In genomic region chr1:154819628-154820590, GRCh38 we compare ENCODE assay signal across 8 cellular contexts. TPM values are rescaled to one million over a fixed set of nuclear protein-coding genes. Genes with fewer than 3 reads are reported as not detected.
DNase-seq lines count a peak whose midpoint lies in the region; ATAC-seq, FAIRE-seq and TF ChIP-seq lines count a peak whose summit lies in the region.

No MANE protein-coding gene starts in this region.

- H3K9ac ChIP-seq in K562 (ENCODE audit: insufficient read depth in 1 of 2, low read depth in 2 of 2, low read length in 2 of 2) (no peak overlapping the region), liver (ENCODE audit: low read depth in 1 of 2, low read length in 2 of 2) (no peak overlapping the region)

- TF ChIP-seq EP300 in K562 (IDR thresholded peaks at IDR 0.05; ENCODE audit: low read length): no peak

- H3K4me3 ChIP-seq in K562: no peak overlapping the region
- H3K4me3 ChIP-seq in liver (ENCODE audit: low read depth in 1 of 3, low read length in 3 of 3): no peak overlapping the region

- peak; percentile 46 for FAIRE-seq in K562 (lab: Jason Lieb, UNC)

- DNase-seq in NCI-H748 (lab: John Stamatoyannopoulos, UW; ENCODE audit: unreplicated experiment) (peak; percentile 20), NCI-H748 treated with DMSO at 0.1 percent for 48 hours (lab: John Stamatoyannopoulos, UW) (no peak), NCI-H226 (peak; percentile 14), K562 (ENCODE audit: extremely low read depth in 1 of 4, low spot score in 3 of 4) (peak; percentile 22 to 66 (median 54)), NCI-H187 (lab: John Stamatoyannopoulos, UW) (no peak)

- H3K79me2 ChIP-seq in K562 (ENCODE audit: control insufficient read depth, insufficient read depth, low read length): no peaks in the 10 kb centered on the region

- peak; percentile 93 for ATAC-seq in K562
- no peak for ATAC-seq in GM21423 (IDR thresholded peaks at IDR 0.05; ENCODE audit: unreplicated experiment)
- ATAC-seq in GM21825 (IDR thresholded peaks at IDR 0.05; ENCODE audit: unreplicated experiment): no peak

- TF ChIP-seq CTCF in K562 (IDR thresholded peaks at IDR 0.05 in 2 of 3, conservative IDR thresholded peaks at IDR 0.05 in 1 of 3; ENCODE audit: insufficient read depth in 2 of 3, low read depth in 1 of 3, low read length in 3 of 3) (peak; percentile 46 to 62 (median 48)), liver (IDR thresholded peaks at IDR 0.05; ENCODE audit: low read depth, low read length, missing input control) (peak; percentile 45)

- H3K27me3 ChIP-seq in K562 (ENCODE audit: control insufficient read depth in 2 of 2, insufficient read depth in 2 of 2, low read length in 2 of 2) (peaks cover 24 to 83% of the 10 kb centered on the region in 2 experiments; a peak in 4 of 5 replicates), liver (ENCODE audit: control insufficient read depth in 4 of 4, insufficient read depth in 4 of 4, low read length in 3 of 4) (no peaks in the 10 kb centered on the region)

- no peak for TF ChIP-seq POLR2A in K562 (conservative IDR thresholded peaks at IDR 0.05)

- intact Hi-C loops in K562 (cut with micrococcal nuclease): no loop called here

- H3K36me3 ChIP-seq in K562 (ENCODE audit: control insufficient read depth, insufficient read depth, low read length): no peaks in the 10 kb centered on the region
- H3K36me3 ChIP-seq in liver (ENCODE audit: control insufficient read depth in 4 of 4, insufficient read depth in 3 of 4, low read depth in 1 of 4, low read length in 3 of 4): no peaks in the 10 kb centered on the region

- H3K4me1 ChIP-seq in K562 (replicated peaks in 1 of 2; ENCODE audit: control insufficient read depth in 2 of 2, insufficient read depth in 2 of 2, low read length in 2 of 2): no peaks in the 10 kb centered on the region
- no peaks in the 10 kb centered on the region for H3K4me1 ChIP-seq in liver (ENCODE audit: control insufficient read depth in 4 of 4, insufficient read depth in 4 of 4, low read length in 3 of 4)

- in situ Hi-C loops in K562 (cut with MboI): no loop called here

- H3K27ac ChIP-seq in K562 (ENCODE audit: extremely low read depth, low read depth, low read length): no peak overlapping the region
- H3K27ac ChIP-seq in liver (ENCODE audit: low read depth in 1 of 2, low read length in 2 of 2): no peak overlapping the region

- H3K9me1 ChIP-seq in K562 (ENCODE audit: control insufficient read depth, insufficient read depth, low read length): no peaks in the 10 kb centered on the region

- POLR2A ChIA-PET in K562 (lab: Yijun Ruan, JAX): interaction anchor here (0.6 to 1.4 kb wide), 3 partner anchors 17 to 30 kb away, joined by 3 to 4 read pairs (median 3); no protein-coding TSS in a partner anchor

- no peak overlapping the region for H3K4me2 ChIP-seq in K562 (ENCODE audit: insufficient read depth, low read length)

- 9% methylated on average over 7 of the region's 7 CpGs for WGBS in K562 (ENCODE audit: insufficient coverage, low coverage, missing lambda C conversion rate)
- WGBS in liver: 79% methylated on average over 7 of the region's 7 CpGs

- TF ChIP-seq RAD21 in K562 (CRISPR knock-in tag; conservative IDR thresholded peaks at IDR 0.05 in 1 of 2, IDR thresholded peaks at IDR 0.05 in 1 of 2) (peak in 1 of 2 experiments; percentile 18; a peak in 1 of 4 replicates), liver (IDR thresholded peaks at IDR 0.05) (peak; percentile 45 to 74)

- H4K20me1 ChIP-seq in K562 (replicated peaks; ENCODE audit: control insufficient read depth, insufficient read depth, low read length): no peaks in the 10 kb centered on the region; the same call in 1 of the 2 replicates

- no TSS peak for BruUV-seq in K562 (replicated peaks; lab: Mats Ljungman, UMichigan)

- CTCF ChIA-PET in K562 (lab: Yijun Ruan, JAX; ENCODE audit: low intra/inter-chr PET ratio): interaction anchor here (0.7 kb wide), 1 partner anchor 78 kb away, joined by 4 read pairs; no protein-coding TSS in a partner anchor

- H3K9me3 ChIP-seq in K562 (replicated peaks; ENCODE audit: control insufficient read depth, insufficient read depth, low read depth, low read length) (no peaks in the 10 kb centered on the region), liver (ENCODE audit: control insufficient read depth in 4 of 4, low read length in 3 of 4) (no peaks in the 10 kb centered on the region)

- H2AFZ ChIP-seq in K562 (ENCODE audit: low read depth, low read length): no peak overlapping the region

TF ChIP-seq in K562, 482 proteins besides CTCF, POLR2A, EP300 and RAD21:
- no peak for TF ChIP-seq NR2F6 (CRISPR knock-in tag; IDR thresholded peaks at IDR 0.05)
- 0 out of 2 replicates have a peak, but pooled peaks have one; percentile 25 for TF ChIP-seq SMC3 (conservative IDR thresholded peaks at IDR 0.05; ENCODE audit: insufficient read depth, low read depth, low read length)
- TF ChIP-seq, protein P1, sequence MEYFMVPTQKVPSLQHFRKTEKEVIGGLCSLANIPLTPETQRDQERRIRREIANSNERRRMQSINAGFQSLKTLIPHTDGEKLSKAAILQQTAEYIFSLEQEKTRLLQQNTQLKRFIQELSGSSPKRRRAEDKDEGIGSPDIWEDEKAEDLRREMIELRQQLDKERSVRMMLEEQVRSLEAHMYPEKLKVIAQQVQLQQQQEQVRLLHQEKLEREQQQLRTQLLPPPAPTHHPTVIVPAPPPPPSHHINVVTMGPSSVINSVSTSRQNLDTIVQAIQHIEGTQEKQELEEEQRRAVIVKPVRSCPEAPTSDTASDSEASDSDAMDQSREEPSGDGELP (CRISPR knock-in tag; IDR thresholded peaks at IDR 0.05; ENCODE audit: borderline replicate concordance): peak; percentile 40; the same call in 1 of the 2 replicates
- no peak for TF ChIP-seq SLC30A9 (CRISPR knock-in tag; IDR thresholded peaks at IDR 0.05)

TF ChIP-seq in liver, 16 proteins besides CTCF, POLR2A, EP300 and RAD21:
- peak; percentile 14 to 53 for TF ChIP-seq RXRA (IDR thresholded peaks at IDR 0.05)
- TF ChIP-seq EGR1 (IDR thresholded peaks at IDR 0.05; ENCODE audit: low read depth in 2 of 2): no peak
- peak in 1 of 2 donors; percentile 10 for TF ChIP-seq HNF4A (conservative IDR thresholded peaks at IDR 0.05)
- no peak for TF ChIP-seq YY1 (IDR thresholded peaks at IDR 0.05)
- TF ChIP-seq GABPA (IDR thresholded peaks at IDR 0.05 in 1 of 2, conservative IDR thresholded peaks at IDR 0.05 in 1 of 2): no peak
- TF ChIP-seq, protein P2, sequence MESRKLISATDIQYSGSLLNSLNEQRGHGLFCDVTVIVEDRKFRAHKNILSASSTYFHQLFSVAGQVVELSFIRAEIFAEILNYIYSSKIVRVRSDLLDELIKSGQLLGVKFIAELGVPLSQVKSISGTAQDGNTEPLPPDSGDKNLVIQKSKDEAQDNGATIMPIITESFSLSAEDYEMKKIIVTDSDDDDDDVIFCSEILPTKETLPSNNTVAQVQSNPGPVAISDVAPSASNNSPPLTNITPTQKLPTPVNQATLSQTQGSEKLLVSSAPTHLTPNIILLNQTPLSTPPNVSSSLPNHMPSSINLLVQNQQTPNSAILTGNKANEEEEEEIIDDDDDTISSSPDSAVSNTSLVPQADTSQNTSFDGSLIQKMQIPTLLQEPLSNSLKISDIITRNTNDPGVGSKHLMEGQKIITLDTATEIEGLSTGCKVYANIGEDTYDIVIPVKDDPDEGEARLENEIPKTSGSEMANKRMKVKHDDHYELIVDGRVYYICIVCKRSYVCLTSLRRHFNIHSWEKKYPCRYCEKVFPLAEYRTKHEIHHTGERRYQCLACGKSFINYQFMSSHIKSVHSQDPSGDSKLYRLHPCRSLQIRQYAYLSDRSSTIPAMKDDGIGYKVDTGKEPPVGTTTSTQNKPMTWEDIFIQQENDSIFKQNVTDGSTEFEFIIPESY (IDR thresholded peaks at IDR 0.05): no peak
- TF ChIP-seq TAF1 (conservative IDR thresholded peaks at IDR 0.05): no peak

RNA-seq across cellular contexts. Expression of gene KCNN3, which starts 50.2 kb away (rescaled TPM):
- total RNA-seq in K562 (2011; cell fraction: chromatin; rRNA removed; ENCODE audit: low replicate concordance): 0.12 TPM in 1 of 2 replicates, not detected in the other
- total RNA-seq in K562 (2011; cell fraction: nucleolus; rRNA removed): 0.17 TPM in 1 of 2 replicates, not detected in the other
- total RNA-seq in K562 (2011; cell fraction: nucleoplasm; rRNA removed): not detected in 2 replicates
- 0.12 TPM in 1 of 2 replicates, not detected in the other for total RNA-seq in K562 (2014; rRNA removed)
- not detected in 2 replicates for total RNA-seq in K562 (2014; rRNA removed; fragmentation: Illumina TruSeq; extraction: Trizol)
- not detected in 2 replicates for total RNA-seq in K562 (2015; rRNA removed; fragmentation: Illumina TruSeq; extraction: Trizol)
- 0.02 and 0.04 TPM in 2 replicates for total RNA-seq in K562 (2021)
- 0.03 TPM in 1 of 2 replicates, not detected in the other for polyA plus RNA-seq in K562 (2011; rRNA removed)
- polyA plus RNA-seq in K562 (2011; cell fraction: cytosol; rRNA removed): 0.01 and 0.07 TPM in 2 replicates
- polyA plus RNA-seq in K562 (2011; cell fraction: nucleus; rRNA removed): 0.01 and 0.07 TPM in 2 replicates
- 0.03 and 0.14 TPM in 2 replicates for polyA plus RNA-seq in K562 (2012)
- not detected in 2 replicates for polyA plus RNA-seq in K562 (2014; fragmentation: Illumina TruSeq; extraction: Trizol)
- polyA plus RNA-seq in K562 (2014; fragmentation: Nextera tagmentation; extraction: Ambion mirVana): not detected
- 0.03 TPM in 1 of 2 replicates, not detected in the other for polyA plus RNA-seq in K562 (2014; rRNA removed)
- 0.07 TPM in 1 of 2 replicates, not detected in the other for polyA minus RNA-seq in K562 (2011; rRNA and poly(A)+ RNA removed)
- not detected in 2 replicates for polyA minus RNA-seq in K562 (2011; cell fraction: cytosol; rRNA and poly(A)+ RNA removed)
- polyA minus RNA-seq in K562 (2011; cell fraction: nucleus; rRNA and poly(A)+ RNA removed): not detected in 2 replicates
- total RNA-seq in liver: under 1 TPM; 0.14 to 0.17 TPM
- under 1 TPM; 0.09 to 0.68 TPM for polyA plus RNA-seq in liver

Comparison
In these comparisons a context has a peak if more than half of its experiments do, and no peak if none do; other contexts are left out.
1. DNase-seq: peak in NCI-H748 (single experiment), NCI-H226 (single experiment) and K562 (4 of 4); none in NCI-H748 treated with DMSO at 0.1 percent for 48 hours (single experiment) and NCI-H187 (0 of 2).